ENCODE assay signal across 14 cellular contexts in the genomic region with DNA sequence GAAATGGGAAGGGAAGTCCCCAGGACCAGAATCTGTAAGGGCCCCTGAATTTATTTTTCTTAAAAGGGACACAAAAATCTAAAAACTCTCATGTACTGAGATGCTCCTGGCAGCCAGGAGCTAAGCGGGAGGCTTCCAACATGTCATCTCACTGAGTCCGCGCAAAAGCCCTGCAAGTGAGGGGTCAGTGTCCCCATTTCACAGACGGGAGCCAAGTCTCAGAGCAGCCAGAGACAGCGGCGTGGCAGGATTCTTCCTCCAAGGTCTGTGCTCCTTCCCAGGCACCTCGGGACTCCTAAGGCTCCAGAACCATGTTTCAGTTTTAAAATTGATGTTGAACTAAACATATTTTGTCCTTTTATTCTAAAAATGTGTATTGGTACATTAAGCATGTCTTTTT.
"Had no signal": no experiment of that assay in that cellular context is flagged by ENCODE, and none has a peak within 500 bp of the region (broad histone marks: within the 10 kb centered on the region; RNA-seq: fewer than 3 reads in every experiment).

No MANE protein-coding gene starts in this region.

- H3K27me3 ChIP-seq: hepatocyte, testis had no signal

- ATAC-seq: natural killer cell treated with Interleukin-12 subunit alpha and Interleukin-12 subunit beta and Interleukin-15 and Interleukin-18, amount 100 ng/mL, for 72 hours; stimulated activated naive CD8-positive, alpha-beta T cell treated with anti-CD3 and anti-CD28 coated beads, Interleukin-15, Interleukin-2, amounts not matched to agents 100 U/mL and 50 U/mL, for 24 hours had no signal

- DNase-seq: activated CD4-positive, alpha-beta T cell treated with anti-CD3 and anti-CD28 coated beads, Interleukin-2, amount 10 ng/mL, durations not matched to agents 7 days and 5 days; activated CD4-positive, CD25-positive, alpha-beta regulatory T cell; activated CD8-positive, alpha-beta memory T cell treated with anti-CD3 and anti-CD28 coated beads for 24 hours; activated naive CD8-positive, alpha-beta T cell treated with anti-CD3 and anti-CD28 coated beads for 36 hours; amygdala; islet precursor cell; small intestine; stimulated activated CD4-positive, alpha-beta T cell treated with anti-CD3 and anti-CD28 coated beads, Interleukin-4, amount 100 ng/mL, for 4 hours; stimulated activated CD8-positive, alpha-beta memory T cell treated with anti-CD3 and anti-CD28 coated beads, Interleukin-4, amount 100 ng/mL, for 48 hours; stimulated activated naive CD8-positive, alpha-beta T cell treated with anti-CD3 and anti-CD28 coated beads, Interleukin-15, Interleukin-2, amounts not matched to agents 100 U/mL and 50 U/mL, for 24 hours; testis had no signal

- H3K4me3 Mint-ChIP-seq: activated CD4-positive, alpha-beta T cell treated with anti-CD3 and anti-CD28 coated beads, Interleukin-2, amount 10 ng/mL, durations not matched to agents 7 days and 5 days; activated naive CD8-positive, alpha-beta T cell treated with anti-CD3 and anti-CD28 coated beads for 36 hours; brain; natural killer cell treated with Interleukin-12 subunit alpha and Interleukin-12 subunit beta and Interleukin-15 and Interleukin-18, amount 100 ng/mL, for 72 hours had no signal

- H3K9me3 ChIP-seq: testis had no signal

- H3K79me2 ChIP-seq: hepatocyte had no signal

- H3K4me3 ChIP-seq: hepatocyte, testis had no signal

- H3K27ac Mint-ChIP-seq: activated CD4-positive, alpha-beta T cell treated with anti-CD3 and anti-CD28 coated beads, Interleukin-2, amount 10 ng/mL, durations not matched to agents 7 days and 5 days; activated naive CD8-positive, alpha-beta T cell treated with anti-CD3 and anti-CD28 coated beads for 36 hours; natural killer cell treated with Interleukin-12 subunit alpha and Interleukin-12 subunit beta and Interleukin-15 and Interleukin-18, amount 100 ng/mL, for 72 hours had no signal

- H3K27ac ChIP-seq: hepatocyte had no signal

- H2AFZ ChIP-seq: hepatocyte had no signal

- H3K27me3 Mint-ChIP-seq: activated CD4-positive, alpha-beta T cell treated with anti-CD3 and anti-CD28 coated beads, Interleukin-2, amount 10 ng/mL, durations not matched to agents 7 days and 5 days; activated naive CD8-positive, alpha-beta T cell treated with anti-CD3 and anti-CD28 coated beads for 36 hours; natural killer cell treated with Interleukin-12 subunit alpha and Interleukin-12 subunit beta and Interleukin-15 and Interleukin-18, amount 100 ng/mL, for 72 hours had no signal

- H3K36me3 Mint-ChIP-seq: activated naive CD8-positive, alpha-beta T cell treated with anti-CD3 and anti-CD28 coated beads for 36 hours; natural killer cell treated with Interleukin-12 subunit alpha and Interleukin-12 subunit beta and Interleukin-15 and Interleukin-18, amount 100 ng/mL, for 72 hours had no signal

- H3K9me3 Mint-ChIP-seq: activated CD4-positive, alpha-beta T cell treated with anti-CD3 and anti-CD28 coated beads, Interleukin-2, amount 10 ng/mL, durations not matched to agents 7 days and 5 days; activated naive CD8-positive, alpha-beta T cell treated with anti-CD3 and anti-CD28 coated beads for 36 hours; natural killer cell treated with Interleukin-12 subunit alpha and Interleukin-12 subunit beta and Interleukin-15 and Interleukin-18, amount 100 ng/mL, for 72 hours had no signal

- H3K4me2 ChIP-seq: hepatocyte had no signal
